ENCODE assay signal across 1 cellular context in the genomic region with DNA sequence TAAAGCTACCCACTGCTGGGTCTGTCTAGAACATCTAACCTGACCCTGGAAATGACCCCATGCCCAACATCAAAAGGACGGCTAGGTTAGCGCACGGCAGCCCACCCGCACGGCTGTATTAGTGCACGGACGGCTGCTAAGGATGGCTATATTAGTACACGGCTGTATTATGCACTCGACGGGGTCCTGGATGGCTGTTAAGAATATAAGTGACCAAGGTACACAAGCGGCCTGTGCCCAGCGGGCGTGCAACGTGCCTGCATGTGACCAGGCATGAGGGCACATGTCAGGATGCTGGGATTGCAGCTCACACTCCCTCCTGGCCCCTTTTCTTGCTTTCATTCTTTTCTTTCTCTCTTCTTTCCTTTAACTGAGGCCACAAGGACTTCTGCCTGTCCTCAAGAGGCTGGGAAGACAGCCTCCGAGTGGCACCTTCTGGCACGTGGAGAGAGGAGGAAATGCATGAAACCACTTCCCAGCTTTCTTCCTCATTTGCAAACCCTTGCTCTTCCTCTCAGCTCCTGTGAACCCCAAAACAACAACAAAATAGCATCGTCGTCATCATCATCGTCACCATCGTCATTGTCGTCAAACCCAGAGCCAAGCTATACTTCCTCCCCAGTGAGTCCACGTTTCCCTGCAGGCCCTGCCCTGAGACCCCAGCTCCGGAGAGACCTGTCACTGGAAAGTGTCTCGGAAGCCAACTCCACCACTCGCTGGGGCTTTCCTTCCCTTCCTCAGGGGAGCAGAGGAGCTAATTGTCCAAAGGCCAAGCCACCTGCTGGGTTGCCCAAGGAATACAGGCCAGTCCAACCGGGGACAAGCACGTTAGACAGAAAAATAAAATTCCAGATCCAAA.
TF ChIP-seq lines count a peak whose summit lies in the region.

No MANE protein-coding gene starts in this region.

TF ChIP-seq in GM23338, 12 proteins besides CTCF, POLR2A, EP300 and RAD21 (continued from another document):
- TF ChIP-seq, protein P1, sequence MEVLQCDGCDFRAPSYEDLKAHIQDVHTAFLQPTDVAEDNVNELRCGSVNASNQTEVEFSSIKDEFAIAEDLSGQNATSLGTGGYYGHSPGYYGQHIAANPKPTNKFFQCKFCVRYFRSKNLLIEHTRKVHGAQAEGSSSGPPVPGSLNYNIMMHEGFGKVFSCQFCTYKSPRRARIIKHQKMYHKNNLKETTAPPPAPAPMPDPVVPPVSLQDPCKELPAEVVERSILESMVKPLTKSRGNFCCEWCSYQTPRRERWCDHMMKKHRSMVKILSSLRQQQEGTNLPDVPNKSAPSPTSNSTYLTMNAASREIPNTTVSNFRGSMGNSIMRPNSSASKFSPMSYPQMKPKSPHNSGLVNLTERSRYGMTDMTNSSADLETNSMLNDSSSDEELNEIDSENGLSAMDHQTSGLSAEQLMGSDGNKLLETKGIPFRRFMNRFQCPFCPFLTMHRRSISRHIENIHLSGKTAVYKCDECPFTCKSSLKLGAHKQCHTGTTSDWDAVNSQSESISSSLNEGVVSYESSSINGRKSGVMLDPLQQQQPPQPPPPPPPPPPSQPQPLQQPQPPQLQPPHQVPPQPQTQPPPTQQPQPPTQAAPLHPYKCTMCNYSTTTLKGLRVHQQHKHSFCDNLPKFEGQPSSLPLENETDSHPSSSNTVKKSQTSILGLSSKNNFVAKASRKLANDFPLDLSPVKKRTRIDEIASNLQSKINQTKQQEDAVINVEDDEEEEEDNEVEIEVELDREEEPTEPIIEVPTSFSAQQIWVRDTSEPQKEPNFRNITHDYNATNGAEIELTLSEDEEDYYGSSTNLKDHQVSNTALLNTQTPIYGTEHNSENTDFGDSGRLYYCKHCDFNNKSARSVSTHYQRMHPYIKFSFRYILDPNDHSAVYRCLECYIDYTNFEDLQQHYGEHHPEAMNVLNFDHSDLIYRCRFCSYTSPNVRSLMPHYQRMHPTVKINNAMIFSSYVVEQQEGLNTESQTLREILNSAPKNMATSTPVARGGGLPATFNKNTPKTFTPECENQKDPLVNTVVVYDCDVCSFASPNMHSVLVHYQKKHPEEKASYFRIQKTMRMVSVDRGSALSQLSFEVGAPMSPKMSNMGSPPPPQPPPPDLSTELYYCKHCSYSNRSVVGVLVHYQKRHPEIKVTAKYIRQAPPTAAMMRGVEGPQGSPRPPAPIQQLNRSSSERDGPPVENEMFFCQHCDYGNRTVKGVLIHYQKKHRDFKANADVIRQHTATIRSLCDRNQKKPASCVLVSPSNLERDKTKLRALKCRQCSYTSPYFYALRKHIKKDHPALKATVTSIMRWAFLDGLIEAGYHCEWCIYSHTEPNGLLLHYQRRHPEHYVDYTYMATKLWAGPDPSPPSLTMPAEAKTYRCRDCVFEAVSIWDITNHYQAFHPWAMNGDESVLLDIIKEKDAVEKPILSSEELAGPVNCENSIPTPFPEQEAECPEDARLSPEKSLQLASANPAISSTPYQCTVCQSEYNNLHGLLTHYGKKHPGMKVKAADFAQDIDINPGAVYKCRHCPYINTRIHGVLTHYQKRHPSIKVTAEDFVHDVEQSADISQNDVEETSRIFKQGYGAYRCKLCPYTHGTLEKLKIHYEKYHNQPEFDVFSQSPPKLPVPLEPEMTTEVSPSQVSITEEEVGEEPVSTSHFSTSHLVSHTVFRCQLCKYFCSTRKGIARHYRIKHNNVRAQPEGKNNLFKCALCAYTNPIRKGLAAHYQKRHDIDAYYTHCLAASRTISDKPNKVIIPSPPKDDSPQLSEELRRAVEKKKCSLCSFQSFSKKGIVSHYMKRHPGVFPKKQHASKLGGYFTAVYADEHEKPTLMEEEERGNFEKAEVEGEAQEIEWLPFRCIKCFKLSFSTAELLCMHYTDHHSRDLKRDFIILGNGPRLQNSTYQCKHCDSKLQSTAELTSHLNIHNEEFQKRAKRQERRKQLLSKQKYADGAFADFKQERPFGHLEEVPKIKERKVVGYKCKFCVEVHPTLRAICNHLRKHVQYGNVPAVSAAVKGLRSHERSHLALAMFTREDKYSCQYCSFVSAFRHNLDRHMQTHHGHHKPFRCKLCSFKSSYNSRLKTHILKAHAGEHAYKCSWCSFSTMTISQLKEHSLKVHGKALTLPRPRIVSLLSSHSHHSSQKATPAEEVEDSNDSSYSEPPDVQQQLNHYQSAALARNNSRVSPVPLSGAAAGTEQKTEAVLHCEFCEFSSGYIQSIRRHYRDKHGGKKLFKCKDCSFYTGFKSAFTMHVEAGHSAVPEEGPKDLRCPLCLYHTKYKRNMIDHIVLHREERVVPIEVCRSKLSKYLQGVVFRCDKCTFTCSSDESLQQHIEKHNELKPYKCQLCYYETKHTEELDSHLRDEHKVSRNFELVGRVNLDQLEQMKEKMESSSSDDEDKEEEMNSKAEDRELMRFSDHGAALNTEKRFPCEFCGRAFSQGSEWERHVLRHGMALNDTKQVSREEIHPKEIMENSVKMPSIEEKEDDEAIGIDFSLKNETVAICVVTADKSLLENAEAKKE (CRISPR knock-in tag; IDR thresholded peaks at IDR 0.05): no peak
- no peak for TF ChIP-seq JUNB (IDR thresholded peaks at IDR 0.05; ENCODE audit: unreplicated experiment)
- TF ChIP-seq, protein P2, sequence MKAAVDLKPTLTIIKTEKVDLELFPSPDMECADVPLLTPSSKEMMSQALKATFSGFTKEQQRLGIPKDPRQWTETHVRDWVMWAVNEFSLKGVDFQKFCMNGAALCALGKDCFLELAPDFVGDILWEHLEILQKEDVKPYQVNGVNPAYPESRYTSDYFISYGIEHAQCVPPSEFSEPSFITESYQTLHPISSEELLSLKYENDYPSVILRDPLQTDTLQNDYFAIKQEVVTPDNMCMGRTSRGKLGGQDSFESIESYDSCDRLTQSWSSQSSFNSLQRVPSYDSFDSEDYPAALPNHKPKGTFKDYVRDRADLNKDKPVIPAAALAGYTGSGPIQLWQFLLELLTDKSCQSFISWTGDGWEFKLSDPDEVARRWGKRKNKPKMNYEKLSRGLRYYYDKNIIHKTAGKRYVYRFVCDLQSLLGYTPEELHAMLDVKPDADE (IDR thresholded peaks at IDR 0.05): no peak
- TF ChIP-seq EZH2phosphoT487 (IDR thresholded peaks at IDR 0.05; ENCODE audit: unreplicated experiment): no peak
